Comparison of ENCODE assay signal across 9 cellular contexts in genomic region chr19:15631817-15632216, GRCh38. TPM values are rescaled to one million over a fixed set of nuclear protein-coding genes. Genes with fewer than 3 reads are reported as not detected.
DNase-seq lines count a peak whose midpoint lies in the region; ATAC-seq and TF ChIP-seq lines count a peak whose summit lies in the region.
"Had no signal": no experiment of that assay in that cellular context is flagged by ENCODE, and none has a peak within 500 bp of the region (broad histone marks: within the 10 kb centered on the region; RNA-seq: fewer than 3 reads in every experiment).

No MANE protein-coding gene starts in this region.

- ATAC-seq in GM19467 (IDR thresholded peaks at IDR 0.05; ENCODE audit: unreplicated experiment): no peak
- ATAC-seq in activated T-helper 17 cell treated with anti-CD3 and anti-CD28 coated beads, Interleukin-2, amount 50 U/mL, for 72 hours (replicated peaks): no peak

- H3K4me3 ChIP-seq in cardiac muscle cell (no peak overlapping the region), cardiac fibroblast (replicated peaks in 1 of 2; ENCODE audit: low read depth in 2 of 2, low read length in 2 of 2) (no peak overlapping the region)

- no peak overlapping the region for H3K27ac Mint-ChIP-seq in activated T-helper 17 cell treated with anti-CD3 and anti-CD28 coated beads, Interleukin-2, amount 50 U/mL, for 72 hours
- H3K27ac Mint-ChIP-seq: nephron had no signal

- TF ChIP-seq CTCF in cardiac muscle cell (IDR thresholded peaks at IDR 0.05; ENCODE audit: low read depth, low read length): peak; percentile 42
- TF ChIP-seq CTCF in cardiac fibroblast (IDR thresholded peaks at IDR 0.05; ENCODE audit: low read depth, low read length): peak; percentile 42

- no peaks in the 10 kb centered on the region for H3K27me3 Mint-ChIP-seq in activated T-helper 17 cell treated with anti-CD3 and anti-CD28 coated beads, Interleukin-2, amount 50 U/mL, for 72 hours

- H3K4me1 ChIP-seq in cardiac muscle cell (ENCODE audit: low read depth): no peaks in the 10 kb centered on the region

- H3K9me3 Mint-ChIP-seq in activated T-helper 17 cell treated with anti-CD3 and anti-CD28 coated beads, Interleukin-2, amount 50 U/mL, for 72 hours: no peaks in the 10 kb centered on the region

- H3K9me3 ChIP-seq in cardiac muscle cell (ENCODE audit: low read depth): no peaks in the 10 kb centered on the region

- no peaks in the 10 kb centered on the region for H3K36me3 ChIP-seq in cardiac muscle cell

- no peaks in the 10 kb centered on the region for H3K4me1 Mint-ChIP-seq in activated T-helper 17 cell treated with anti-CD3 and anti-CD28 coated beads, Interleukin-2, amount 50 U/mL, for 72 hours
- H3K4me1 Mint-ChIP-seq: nephron had no signal

- no peaks in the 10 kb centered on the region for H3K36me3 Mint-ChIP-seq in activated T-helper 17 cell treated with anti-CD3 and anti-CD28 coated beads, Interleukin-2, amount 50 U/mL, for 72 hours (ENCODE audit: low read depth)

- H3K4me3 Mint-ChIP-seq in activated T-helper 17 cell treated with anti-CD3 and anti-CD28 coated beads, Interleukin-2, amount 50 U/mL, for 72 hours: no peak overlapping the region
- H3K4me3 Mint-ChIP-seq: nephron had no signal

- intact Hi-C loops in cardiac septum (cut with DNase I): loop anchor here (5.0 kb wide), 1 partner anchor 180 kb away; no protein-coding TSS in a partner anchor

- H3K27ac ChIP-seq in cardiac muscle cell: no peak overlapping the region

- H3K27me3 ChIP-seq in cardiac muscle cell: no peaks in the 10 kb centered on the region

- DNase-seq in cardiac muscle cell (ENCODE audit: low read depth in 1 of 2, low spot score in 1 of 2) (peak in 1 of 2 donors; percentile 11), cardiac septum (ENCODE audit: low spot score) (no peak), NOMO-1 treated with dmso at 0.1 percent for 144 hours (lab: John Stamatoyannopoulos, UW; ENCODE audit: unreplicated experiment) (peak; percentile 21), cardiac fibroblast (ENCODE audit: low read depth in 2 of 2) (peak; percentile 2 to 8), NCI-H187 (lab: John Stamatoyannopoulos, UW) (no peak)
- DNase-seq in stimulated activated naive CD4-positive, alpha-beta T cell (lab: John Stamatoyannopoulos, UW): peak; percentile 2 to 49 (median 12)

RNA-seq across cellular contexts. Expression of gene CYP4F3, which starts 8.9 kb away (rescaled TPM):
- total RNA-seq in cardiac muscle cell (not detected in 2 replicates), cardiac septum (1.00 TPM)
- not detected in 2 replicates for polyA plus RNA-seq in cardiac muscle cell
- under 1 TPM; 0.45 to 0.95 TPM for total RNA-seq in activated T-helper 17 cell treated with anti-CD3 and anti-CD28 coated beads, Interleukin-2, amount 50 U/mL, for 72 hours

RNA-seq across cellular contexts. Expression of gene CYP4F8, which starts 16.8 kb away (rescaled TPM):
- total RNA-seq in cardiac muscle cell: not detected in 2 replicates
- polyA plus RNA-seq in cardiac muscle cell: not detected in 2 replicates
- total RNA-seq in cardiac septum: not detected
- total RNA-seq in activated T-helper 17 cell treated with anti-CD3 and anti-CD28 coated beads, Interleukin-2, amount 50 U/mL, for 72 hours: not detected

RNA-seq across cellular contexts. Expression of gene CYP4F12, which starts 41.1 kb away (rescaled TPM):
- total RNA-seq in cardiac muscle cell (not detected in 2 replicates), cardiac septum (1.9 TPM)
- polyA plus RNA-seq in cardiac muscle cell: not detected in 2 replicates
- total RNA-seq in activated T-helper 17 cell treated with anti-CD3 and anti-CD28 coated beads, Interleukin-2, amount 50 U/mL, for 72 hours: under 1 TPM in 1 of 2 donors, not detected in 1; 0.61 TPM

Comparison
In these comparisons a context has a peak if more than half of its experiments do, and no peak if none do; other contexts are left out.
1. DNase-seq: peak in NOMO-1 treated with dmso at 0.1 percent for 144 hours (single experiment), cardiac fibroblast (2 of 2) and stimulated activated naive CD4-positive, alpha-beta T cell (6 of 6); none in cardiac septum (single experiment) and NCI-H187 (0 of 2).